In the genomic region with DNA sequence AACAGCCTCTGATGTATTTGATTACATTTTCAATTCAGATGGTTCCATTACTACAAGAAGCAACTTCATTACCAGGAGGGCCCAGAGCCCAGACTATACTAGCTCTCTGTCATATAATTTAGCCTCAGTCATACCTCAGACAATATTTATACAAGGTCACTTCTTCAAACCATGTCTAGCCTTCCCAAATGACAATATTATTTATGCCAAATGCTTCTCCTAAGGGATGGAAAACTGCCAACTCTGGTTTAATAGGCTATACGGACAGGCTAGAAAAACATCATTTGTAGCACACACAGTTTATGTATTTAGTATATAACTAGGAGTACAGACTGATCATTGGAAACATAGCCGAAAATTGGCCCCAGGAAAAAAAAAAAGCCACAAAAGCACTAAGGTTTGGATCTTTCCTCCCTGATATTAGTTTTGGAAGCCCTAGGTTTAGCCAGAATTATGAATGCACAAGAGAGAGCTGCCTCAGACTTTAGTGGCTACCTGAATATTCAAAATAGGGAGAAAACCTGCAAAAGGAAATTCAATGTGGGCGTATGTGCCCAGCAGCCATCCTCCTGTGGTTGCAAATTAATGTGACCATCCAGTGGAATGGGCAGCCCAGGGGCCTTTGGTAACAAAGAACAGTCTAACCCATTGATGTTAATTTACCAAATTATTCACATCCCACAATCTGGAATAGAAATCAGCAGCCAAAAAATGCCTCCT, we compare ENCODE assay signal across 1 cellular context.
TF ChIP-seq lines count a peak whose summit lies in the region.

No MANE protein-coding gene starts in this region.

TF ChIP-seq in GM23338, 12 proteins besides CTCF, POLR2A, EP300 and RAD21:
- TF ChIP-seq, protein P1, sequence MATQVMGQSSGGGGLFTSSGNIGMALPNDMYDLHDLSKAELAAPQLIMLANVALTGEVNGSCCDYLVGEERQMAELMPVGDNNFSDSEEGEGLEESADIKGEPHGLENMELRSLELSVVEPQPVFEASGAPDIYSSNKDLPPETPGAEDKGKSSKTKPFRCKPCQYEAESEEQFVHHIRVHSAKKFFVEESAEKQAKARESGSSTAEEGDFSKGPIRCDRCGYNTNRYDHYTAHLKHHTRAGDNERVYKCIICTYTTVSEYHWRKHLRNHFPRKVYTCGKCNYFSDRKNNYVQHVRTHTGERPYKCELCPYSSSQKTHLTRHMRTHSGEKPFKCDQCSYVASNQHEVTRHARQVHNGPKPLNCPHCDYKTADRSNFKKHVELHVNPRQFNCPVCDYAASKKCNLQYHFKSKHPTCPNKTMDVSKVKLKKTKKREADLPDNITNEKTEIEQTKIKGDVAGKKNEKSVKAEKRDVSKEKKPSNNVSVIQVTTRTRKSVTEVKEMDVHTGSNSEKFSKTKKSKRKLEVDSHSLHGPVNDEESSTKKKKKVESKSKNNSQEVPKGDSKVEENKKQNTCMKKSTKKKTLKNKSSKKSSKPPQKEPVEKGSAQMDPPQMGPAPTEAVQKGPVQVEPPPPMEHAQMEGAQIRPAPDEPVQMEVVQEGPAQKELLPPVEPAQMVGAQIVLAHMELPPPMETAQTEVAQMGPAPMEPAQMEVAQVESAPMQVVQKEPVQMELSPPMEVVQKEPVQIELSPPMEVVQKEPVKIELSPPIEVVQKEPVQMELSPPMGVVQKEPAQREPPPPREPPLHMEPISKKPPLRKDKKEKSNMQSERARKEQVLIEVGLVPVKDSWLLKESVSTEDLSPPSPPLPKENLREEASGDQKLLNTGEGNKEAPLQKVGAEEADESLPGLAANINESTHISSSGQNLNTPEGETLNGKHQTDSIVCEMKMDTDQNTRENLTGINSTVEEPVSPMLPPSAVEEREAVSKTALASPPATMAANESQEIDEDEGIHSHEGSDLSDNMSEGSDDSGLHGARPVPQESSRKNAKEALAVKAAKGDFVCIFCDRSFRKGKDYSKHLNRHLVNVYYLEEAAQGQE (IDR thresholded peaks at IDR 0.05; ENCODE audit: unreplicated experiment) = no peak
- no peak for TF ChIP-seq EZH2 (IDR thresholded peaks at IDR 0.05; ENCODE audit: low read depth, unreplicated experiment)
- TF ChIP-seq EZH2phosphoT487 (IDR thresholded peaks at IDR 0.05; ENCODE audit: unreplicated experiment) = no peak
- TF ChIP-seq CREB1 (CRISPR knock-in tag; IDR thresholded peaks at IDR 0.05; ENCODE audit: low read depth) = no peak
- TF ChIP-seq JUNB (IDR thresholded peaks at IDR 0.05; ENCODE audit: unreplicated experiment) = no peak
- TF ChIP-seq POLR2AphosphoS5 (IDR thresholded peaks at IDR 0.05; ENCODE audit: low read depth) = no peak
- TF ChIP-seq, protein P2, sequence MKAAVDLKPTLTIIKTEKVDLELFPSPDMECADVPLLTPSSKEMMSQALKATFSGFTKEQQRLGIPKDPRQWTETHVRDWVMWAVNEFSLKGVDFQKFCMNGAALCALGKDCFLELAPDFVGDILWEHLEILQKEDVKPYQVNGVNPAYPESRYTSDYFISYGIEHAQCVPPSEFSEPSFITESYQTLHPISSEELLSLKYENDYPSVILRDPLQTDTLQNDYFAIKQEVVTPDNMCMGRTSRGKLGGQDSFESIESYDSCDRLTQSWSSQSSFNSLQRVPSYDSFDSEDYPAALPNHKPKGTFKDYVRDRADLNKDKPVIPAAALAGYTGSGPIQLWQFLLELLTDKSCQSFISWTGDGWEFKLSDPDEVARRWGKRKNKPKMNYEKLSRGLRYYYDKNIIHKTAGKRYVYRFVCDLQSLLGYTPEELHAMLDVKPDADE (IDR thresholded peaks at IDR 0.05) = no peak
- TF ChIP-seq NANOG (IDR thresholded peaks at IDR 0.05; ENCODE audit: borderline replicate concordance) = no peak
- TF ChIP-seq ZNF114 (CRISPR knock-in tag; IDR thresholded peaks at IDR 0.05) = no peak
